4 cellular contexts compared by ENCODE assay signal in genomic region chr9:14760060-14760459, GRCh38.
TF ChIP-seq lines count a peak whose summit lies in the region.

No MANE protein-coding gene starts in this region.

TF ChIP-seq in SK-N-SH treated with all-trans-retinoic acid at 6 μM for 48 hours, 23 proteins besides CTCF, POLR2A, EP300 and RAD21:
- TF ChIP-seq TOX (CRISPR knock-in tag; IDR thresholded peaks at IDR 0.05; ENCODE audit: borderline replicate concordance) = no peak
- TF ChIP-seq ISL1 (CRISPR knock-in tag; IDR thresholded peaks at IDR 0.05) = 0 out of 2 replicates have a peak, but pooled peaks have one; percentile 20

TF ChIP-seq in SK-N-SH, 30 proteins besides CTCF, POLR2A, EP300 and RAD21:
- TF ChIP-seq PBX3 (IDR thresholded peaks at IDR 0.05) (no peak), SMC3 (IDR thresholded peaks at IDR 0.05; ENCODE audit: low read depth, low read length) (no peak), YY1 (IDR thresholded peaks at IDR 0.05; ENCODE audit: low read depth) (no peak), TEAD4 (IDR thresholded peaks at IDR 0.05; ENCODE audit: borderline replicate concordance, insufficient read depth) (no peak), ZBTB33 (IDR thresholded peaks at IDR 0.05; ENCODE audit: borderline replicate concordance, low read depth) (no peak), MXI1 (IDR thresholded peaks at IDR 0.05; ENCODE audit: low read depth, low read length) (no peak), MAX (IDR thresholded peaks at IDR 0.05; ENCODE audit: low read depth) (no peak), SIN3A (IDR thresholded peaks at IDR 0.05; ENCODE audit: borderline replicate concordance, low read depth, low read length) (no peak), CHD2 (IDR thresholded peaks at IDR 0.05; ENCODE audit: low read length, partially characterized antibody) (no peak), RFX5 (IDR thresholded peaks at IDR 0.05; ENCODE audit: low read length) (no peak), FOXM1 (IDR thresholded peaks at IDR 0.05; ENCODE audit: low read depth) (no peak), ELF1 (IDR thresholded peaks at IDR 0.05) (no peak), MEF2A (IDR thresholded peaks at IDR 0.05; ENCODE audit: borderline replicate concordance, low read depth) (no peak), USF2 (IDR thresholded peaks at IDR 0.05; ENCODE audit: borderline replicate concordance, low read depth, low read length) (no peak), JUND (IDR thresholded peaks at IDR 0.05) (no peak), RXRA (IDR thresholded peaks at IDR 0.05; ENCODE audit: borderline replicate concordance, low read depth) (no peak)

TF ChIP-seq in liver, 16 proteins besides CTCF, POLR2A, EP300 and RAD21:
- TF ChIP-seq GABPA (IDR thresholded peaks at IDR 0.05 in 1 of 2, conservative IDR thresholded peaks at IDR 0.05 in 1 of 2) (no peak), NR2F2 (IDR thresholded peaks at IDR 0.05) (peak; percentile 28)

TF ChIP-seq in HepG2, 621 proteins besides CTCF, POLR2A, EP300 and RAD21:
- TF ChIP-seq THAP7 (CRISPR knock-in tag; IDR thresholded peaks at IDR 0.05) = no peak
- TF ChIP-seq HBP1 (CRISPR knock-in tag; IDR thresholded peaks at IDR 0.05; ENCODE audit: low read depth) = no peak
- TF ChIP-seq NPAS2 (CRISPR knock-in tag; IDR thresholded peaks at IDR 0.05; ENCODE audit: borderline replicate concordance) = no peak
- no peak for TF ChIP-seq ZNF563 (CRISPR knock-in tag; IDR thresholded peaks at IDR 0.05)
- TF ChIP-seq POGZ (CRISPR knock-in tag; IDR thresholded peaks at IDR 0.05) = no peak
- no peak for TF ChIP-seq KLF9 (CRISPR knock-in tag; IDR thresholded peaks at IDR 0.05; ENCODE audit: low read depth)
- TF ChIP-seq GZF1 (CRISPR knock-in tag; IDR thresholded peaks at IDR 0.05) = no peak
- TF ChIP-seq MYPOP (CRISPR knock-in tag; IDR thresholded peaks at IDR 0.05) = no peak
- no peak for TF ChIP-seq THAP11 (CRISPR knock-in tag; IDR thresholded peaks at IDR 0.05)
- no peak for TF ChIP-seq HINFP (CRISPR knock-in tag; IDR thresholded peaks at IDR 0.05; ENCODE audit: low read depth)
- TF ChIP-seq HMGXB4 (CRISPR knock-in tag; IDR thresholded peaks at IDR 0.05; ENCODE audit: borderline replicate concordance in 1 of 2, low read depth in 1 of 2) = no peak
- TF ChIP-seq ZNF30 (CRISPR knock-in tag; IDR thresholded peaks at IDR 0.05) = no peak
- no peak for TF ChIP-seq KLF12 (CRISPR knock-in tag; IDR thresholded peaks at IDR 0.05; ENCODE audit: borderline replicate concordance)
- no peak for TF ChIP-seq ZNF510 (CRISPR knock-in tag; IDR thresholded peaks at IDR 0.05; ENCODE audit: low read depth)
- no peak for TF ChIP-seq TFE3 (CRISPR knock-in tag; IDR thresholded peaks at IDR 0.05)
- no peak for TF ChIP-seq MED1 (CRISPR knock-in tag; IDR thresholded peaks at IDR 0.05)
- TF ChIP-seq ZNF83 (CRISPR knock-in tag; IDR thresholded peaks at IDR 0.05; ENCODE audit: borderline replicate concordance) = no peak
